In genomic region chr5:32187675-32188074, GRCh38 we compare ENCODE assay signal across 21 cellular contexts. TPM values are rescaled to one million over a fixed set of nuclear protein-coding genes. Genes with fewer than 3 reads are reported as not detected.
DNase-seq lines count a peak whose midpoint lies in the region; ATAC-seq, FAIRE-seq and TF ChIP-seq lines count a peak whose summit lies in the region.
"Had no signal": no experiment of that assay in that cellular context is flagged by ENCODE, and none has a peak within 500 bp of the region (broad histone marks: within the 10 kb centered on the region; RNA-seq: fewer than 3 reads in every experiment).

No MANE protein-coding gene starts in this region.

- intact Hi-C loops in HepG2 (cut with micrococcal nuclease; ENCODE audit: unreplicated experiment) (no loop called here), right lobe of liver (cut with DNase I) (no loop called here), K562 (cut with micrococcal nuclease) (no loop called here)

- H3K27ac ChIP-seq in HepG2 (ENCODE audit: extremely low read length, insufficient read depth, low read length) (no peak overlapping the region), right lobe of liver (no peak overlapping the region), HEK293 (ENCODE audit: extremely low read depth, low read depth, low read length) (no peak overlapping the region), K562 (ENCODE audit: extremely low read depth, low read depth, low read length) (no peak overlapping the region)
- H3K27ac ChIP-seq: 22Rv1, BLaER1 had no signal

- no peak for TF ChIP-seq RAD21 in HepG2 (CRISPR knock-in tag; IDR thresholded peaks at IDR 0.05)
- no peak for TF ChIP-seq RAD21 in K562 (CRISPR knock-in tag; conservative IDR thresholded peaks at IDR 0.05 in 1 of 2, IDR thresholded peaks at IDR 0.05 in 1 of 2)

- no peaks in the 10 kb centered on the region for H4K20me1 ChIP-seq in HepG2 (ENCODE audit: insufficient read depth, low read length)
- no peaks in the 10 kb centered on the region for H4K20me1 ChIP-seq in K562 (replicated peaks; ENCODE audit: control insufficient read depth, insufficient read depth, low read length)
- H4K20me1 ChIP-seq: BLaER1 had no signal

- CTCF ChIA-PET in HepG2 (lab: Yijun Ruan, JAX; ENCODE audit: low intra/inter-chr PET ratio, low total read pairs) (no interaction called here), HEK293 (lab: Yijun Ruan, JAX) (no interaction called here), K562 (lab: Yijun Ruan, JAX; ENCODE audit: low intra/inter-chr PET ratio) (no interaction called here)

- no peak for TF ChIP-seq EP300 in HepG2 (IDR thresholded peaks at IDR 0.05; ENCODE audit: low read depth in 2 of 2, low read length in 2 of 2)
- no peak for TF ChIP-seq EP300 in HepG2 (CRISPR knock-in tag; IDR thresholded peaks at IDR 0.05; ENCODE audit: borderline replicate concordance)
- no peak for TF ChIP-seq EP300 in K562 (IDR thresholded peaks at IDR 0.05; ENCODE audit: low read length)

- ATAC-seq in HepG2 (no peak), right lobe of liver (no peak), K562 (no peak)

- in situ Hi-C loops in HepG2 (cut with HindIII; ENCODE audit: extremely low pct_ligation_motif_present, low pct_unique_long_range_greater_than_20kb) (no loop called here), K562 (cut with MboI) (no loop called here)

- POLR2A ChIA-PET in HepG2 (lab: Yijun Ruan, JAX): no interaction called here
- POLR2A ChIA-PET in HEK293 (lab: Yijun Ruan, JAX): no interaction called here
- POLR2A ChIA-PET in K562 (lab: Yijun Ruan, JAX): no interaction called here

- BruUV-seq in HepG2 (replicated peaks; lab: Mats Ljungman, UMichigan) (no TSS peak), K562 (replicated peaks; lab: Mats Ljungman, UMichigan) (no TSS peak)

- H3K27me3 ChIP-seq in HepG2 (ENCODE audit: control insufficient read depth in 1 of 2, insufficient read depth in 2 of 2, low read length in 2 of 2): no peaks in the 10 kb centered on the region
- no peaks in the 10 kb centered on the region for H3K27me3 ChIP-seq in right lobe of liver
- no peaks in the 10 kb centered on the region for H3K27me3 ChIP-seq in K562 (ENCODE audit: control insufficient read depth in 2 of 2, insufficient read depth in 2 of 2, low read length in 2 of 2)
- H3K27me3 ChIP-seq: BE2C, BLaER1 had no signal

- TF ChIP-seq POLR2A in HepG2 (IDR thresholded peaks at IDR 0.05; ENCODE audit: insufficient read depth in 1 of 2, low read depth in 2 of 2, low read length in 2 of 2) (no peak), right lobe of liver (IDR thresholded peaks at IDR 0.05) (no peak), K562 (conservative IDR thresholded peaks at IDR 0.05) (no peak)

- no peak for TF ChIP-seq CTCF in HepG2 (CRISPR knock-in tag; IDR thresholded peaks at IDR 0.05)
- no peak for TF ChIP-seq CTCF in right lobe of liver (IDR thresholded peaks at IDR 0.05)
- TF ChIP-seq CTCF in HEK293 (tag by site-specific recombination; IDR thresholded peaks at IDR 0.05): no peak
- TF ChIP-seq CTCF in K562 (IDR thresholded peaks at IDR 0.05 in 2 of 3, conservative IDR thresholded peaks at IDR 0.05 in 1 of 3; ENCODE audit: insufficient read depth in 2 of 3, low read depth in 1 of 3, low read length in 3 of 3): no peak

- no peak for DNase-seq in HepG2 (ENCODE audit: low spot score)
- DNase-seq in right lobe of liver: no peak
- DNase-seq in K562 (ENCODE audit: extremely low read depth in 1 of 4, low spot score in 3 of 4): no peak
- no peak for DNase-seq in midbrain (lab: John Stamatoyannopoulos, UW)
- DNase-seq in DMS114 treated with DMSO at 0.1 percent for 48 hours (lab: John Stamatoyannopoulos, UW; ENCODE audit: unreplicated experiment): no peak
- DNase-seq in NCI-H2196 treated with DMSO at 0.1 percent for 48 hours (lab: John Stamatoyannopoulos, UW; ENCODE audit: unreplicated experiment): no peak
- DNase-seq: ACHN; BE2C; C1 segment of cervical spinal cord; CD4-positive, alpha-beta memory T cell; CD4-positive, CD25-positive, alpha-beta regulatory T cell; CD8-positive, alpha-beta memory T cell; COR-L47; DMS 273 treated with DMSO at 0.1 percent for 48 hours; DMS79 treated with DMSO at 0.1 percent for 48 hours; GF-D8 had no signal

- H3K36me3 ChIP-seq in HepG2 (replicated peaks in 1 of 2; ENCODE audit: control insufficient read depth in 1 of 2, insufficient read depth in 2 of 2, low read length in 2 of 2) (no peaks in the 10 kb centered on the region), right lobe of liver (no peaks in the 10 kb centered on the region), HEK293 (ENCODE audit: control insufficient read depth in 2 of 2, insufficient read depth in 1 of 2, low read length in 2 of 2) (no peaks in the 10 kb centered on the region), K562 (ENCODE audit: control insufficient read depth, insufficient read depth, low read length) (no peaks in the 10 kb centered on the region)
- H3K36me3 ChIP-seq: BE2C, BLaER1 had no signal

- H3K9me3 ChIP-seq in HepG2 (ENCODE audit: low read length) (peaks cover 6% of the 10 kb centered on the region; the same call in 1 of the 2 replicates), right lobe of liver (no peaks in the 10 kb centered on the region), HEK293 (ENCODE audit: control insufficient read depth, insufficient read depth, low read depth, low read length) (no peaks in the 10 kb centered on the region), K562 (replicated peaks; ENCODE audit: control insufficient read depth, insufficient read depth, low read depth, low read length) (no peaks in the 10 kb centered on the region)
- H3K9me3 ChIP-seq: BE2C had no signal

- no peaks in the 10 kb centered on the region for H3K9me1 ChIP-seq in K562 (ENCODE audit: control insufficient read depth, insufficient read depth, low read length)

- H3K4me1 ChIP-seq in HepG2 (ENCODE audit: insufficient read depth, low read length): peaks cover 4% of the 10 kb centered on the region; the same call in 1 of the 2 replicates
- no peaks in the 10 kb centered on the region for H3K4me1 ChIP-seq in right lobe of liver
- peaks cover 2% of the 10 kb centered on the region; the same call in 1 of the 2 replicates for H3K4me1 ChIP-seq in HEK293 (ENCODE audit: control insufficient read depth, insufficient read depth, low read length)
- no peaks in the 10 kb centered on the region for H3K4me1 ChIP-seq in K562 (replicated peaks in 1 of 2; ENCODE audit: control insufficient read depth in 2 of 2, insufficient read depth in 2 of 2, low read length in 2 of 2)
- H3K4me1 ChIP-seq: BE2C had no signal

- H3K4me3 ChIP-seq in HepG2 (replicated peaks in 1 of 3; ENCODE audit: insufficient read depth in 1 of 3, low read depth in 2 of 3, low read length in 3 of 3) (no peak overlapping the region), right lobe of liver (no peak overlapping the region), HEK293 (ENCODE audit: low read depth, low read length) (no peak overlapping the region), K562 (no peak overlapping the region)
- H3K4me3 ChIP-seq: BLaER1 had no signal

- FAIRE-seq in HepG2 (lab: Jason Lieb, UNC) (peak; percentile 4), K562 (lab: Jason Lieb, UNC) (no peak)
- FAIRE-seq: GM12891, GM19239 had no signal

- H2AFZ ChIP-seq in HepG2 (ENCODE audit: low read length) (no peak overlapping the region), K562 (ENCODE audit: low read depth, low read length) (no peak overlapping the region)

- H3K9ac ChIP-seq in HepG2 (ENCODE audit: insufficient read depth, low read depth, low read length) (no peak overlapping the region), K562 (ENCODE audit: insufficient read depth in 1 of 2, low read depth in 2 of 2, low read length in 2 of 2) (no peak overlapping the region)
- H3K9ac ChIP-seq: BLaER1 had no signal

- H3K79me2 ChIP-seq in HepG2 (ENCODE audit: insufficient read depth, low read length) (no peaks in the 10 kb centered on the region), K562 (ENCODE audit: control insufficient read depth, insufficient read depth, low read length) (no peaks in the 10 kb centered on the region)

- H3K4me2 ChIP-seq in HepG2 (ENCODE audit: low read depth, low read length) (no peak overlapping the region), K562 (ENCODE audit: insufficient read depth, low read length) (no peak overlapping the region)
- H3K4me2 ChIP-seq: BLaER1 had no signal

RNA-seq across cellular contexts. Expression of gene GOLPH3, which starts 13.6 kb away (rescaled TPM):
- total RNA-seq in HepG2 (2016; rRNA removed; fragmentation: Illumina TruSeq; extraction: Trizol) (84.5 and 102 TPM in 2 replicates), right lobe of liver (100 to 1,000 TPM in 3 of 6 experiments, 10 to 100 TPM in 3; 59.1 to 141 (median 95.9) TPM), K562 (2014; rRNA removed) (54.4 and 56.9 TPM in 2 replicates), K562 (2014; rRNA removed; fragmentation: Illumina TruSeq; extraction: Trizol) (60.8 and 68.2 TPM in 2 replicates), K562 (2015; rRNA removed; fragmentation: Illumina TruSeq; extraction: Trizol) (55.3 and 60.2 TPM in 2 replicates), K562 (2021) (84.9 and 94.6 TPM in 2 replicates)
- total RNA-seq in HepG2 (2016; cell fraction: cytosol; rRNA removed; fragmentation: Illumina TruSeq; extraction: Trizol; ENCODE audit: low read depth): 20.7 and 21.6 TPM in 2 replicates
- 86.0 and 93.9 TPM in 2 replicates for total RNA-seq in HepG2 (2016; cell fraction: insoluble cytoplasmic fraction; rRNA removed; fragmentation: Illumina TruSeq; extraction: Trizol)
- total RNA-seq in HepG2 (2016; cell fraction: membrane; rRNA removed; fragmentation: Illumina TruSeq; extraction: Trizol): 76.0 and 82.4 TPM in 2 replicates
- 42.1 and 43.2 TPM in 2 replicates for total RNA-seq in HepG2 (2016; cell fraction: nucleus; rRNA removed; fragmentation: Illumina TruSeq; extraction: Trizol)
- polyA plus RNA-seq in HepG2 (2011; rRNA removed) (52.5 and 59.5 TPM in 2 replicates), K562 (2011; rRNA removed) (49.2 and 55.1 TPM in 2 replicates), K562 (2014; fragmentation: Illumina TruSeq; extraction: Trizol) (66.4 and 73.3 TPM in 2 replicates), K562 (2014; fragmentation: Nextera tagmentation; extraction: Ambion mirVana) (10 to 100 TPM; 18.8 to 21.5 TPM), K562 (2014; rRNA removed) (43.9 and 48.7 TPM in 2 replicates)
- 36.8 and 52.8 TPM in 2 replicates for polyA plus RNA-seq in HepG2 (2011; cell fraction: cytosol; rRNA removed)
- 22.0 TPM in 2 replicates for polyA plus RNA-seq in HepG2 (2011; cell fraction: nucleus; rRNA removed)
- polyA plus RNA-seq in HepG2 (2012): 57.7 and 69.6 TPM in 2 replicates
- polyA plus RNA-seq in HepG2 (2016; cell fraction: cytosol; fragmentation: Illumina TruSeq; extraction: Trizol; ENCODE audit: low read depth): 12.8 and 16.5 TPM in 2 replicates
- polyA plus RNA-seq in HepG2 (2016; cell fraction: insoluble cytoplasmic fraction; fragmentation: Illumina TruSeq; extraction: Trizol; ENCODE audit: low read depth): 135 and 138 TPM in 2 replicates
- polyA plus RNA-seq in HepG2 (2016; cell fraction: membrane; fragmentation: Illumina TruSeq; extraction: Trizol; ENCODE audit: low read depth): 56.5 and 60.8 TPM in 2 replicates
- 72.8 and 76.3 TPM in 2 replicates for polyA plus RNA-seq in HepG2 (2016; cell fraction: nucleus; fragmentation: Illumina TruSeq; extraction: Trizol; ENCODE audit: insufficient read depth, low read depth)
- 91.4 and 138 TPM in 2 replicates for polyA minus RNA-seq in HepG2 (2011; rRNA and poly(A)+ RNA removed; ENCODE audit: low replicate concordance)
- polyA minus RNA-seq in HepG2 (2011; cell fraction: cytosol; rRNA and poly(A)+ RNA removed): 69.1 and 70.2 TPM in 2 replicates
- polyA minus RNA-seq in HepG2 (2011; cell fraction: nucleus; rRNA and poly(A)+ RNA removed): 52.3 and 58.3 TPM in 2 replicates
- total RNA-seq in K562 (2011; cell fraction: chromatin; rRNA removed; ENCODE audit: low replicate concordance): 32.6 and 51.8 TPM in 2 replicates
- 35.0 and 40.7 TPM in 2 replicates for total RNA-seq in K562 (2011; cell fraction: nucleolus; rRNA removed)
- 39.6 and 50.8 TPM in 2 replicates for total RNA-seq in K562 (2011; cell fraction: nucleoplasm; rRNA removed)
- polyA plus RNA-seq in K562 (2011; cell fraction: cytosol; rRNA removed): 27.6 and 37.7 TPM in 2 replicates
- 18.4 and 26.1 TPM in 2 replicates for polyA plus RNA-seq in K562 (2011; cell fraction: nucleus; rRNA removed)
- polyA plus RNA-seq in K562 (2012): 48.8 and 61.6 TPM in 2 replicates
- polyA minus RNA-seq in K562 (2011; rRNA and poly(A)+ RNA removed): 76.6 and 82.5 TPM in 2 replicates
- polyA minus RNA-seq in K562 (2011; cell fraction: cytosol; rRNA and poly(A)+ RNA removed): 33.6 and 42.7 TPM in 2 replicates
- polyA minus RNA-seq in K562 (2011; cell fraction: nucleus; rRNA and poly(A)+ RNA removed): 27.1 and 40.3 TPM in 2 replicates

Comparison
In these comparisons a context has a peak if more than half of its experiments do, and no peak if none do; other contexts are left out.
1. Of the 241 proteins assayed by ChIP-seq in both HepG2 and K562: peak only in HepG2: CHD4; only in K562: ADNP, CBX1, HDAC2 and ZNF280B; in both: none; in neither: 233; mixed calls (peak in some experiments, not most) for 3.